Comparison of ENCODE assay signal across 1 cellular context in the genomic region with DNA sequence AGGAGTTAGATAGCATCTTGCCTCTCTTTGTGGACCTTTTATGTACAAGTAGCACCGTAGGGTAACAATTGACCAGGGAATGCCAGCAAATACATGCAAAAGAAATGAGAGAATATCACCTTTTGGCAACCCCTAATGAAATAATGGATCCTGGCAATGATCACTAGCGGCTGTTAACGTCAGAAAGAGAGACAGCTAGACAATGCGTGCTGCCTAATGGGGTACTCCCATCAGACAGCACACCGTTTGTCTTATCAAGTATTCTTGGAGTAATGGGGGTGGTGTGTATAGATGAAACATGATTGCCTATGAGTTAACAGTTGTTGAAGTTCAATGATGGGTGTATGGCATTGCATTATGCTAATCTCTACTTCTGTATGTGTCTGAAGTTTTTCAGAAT.
TF ChIP-seq lines count a peak whose summit lies in the region.

No MANE protein-coding gene starts in this region.

TF ChIP-seq in A549, 52 proteins besides CTCF, POLR2A, EP300 and RAD21 (continued from another document):
- TF ChIP-seq CBX8 (IDR thresholded peaks at IDR 0.05) (no peak), ZFP36 (IDR thresholded peaks at IDR 0.05; ENCODE audit: borderline replicate concordance, partially characterized antibody) (no peak), TFCP2L1 (CRISPR knock-in tag; IDR thresholded peaks at IDR 0.05) (no peak), HOXB13 (CRISPR knock-in tag; IDR thresholded peaks at IDR 0.05; ENCODE audit: low read depth) (no peak), RNF2 (IDR thresholded peaks at IDR 0.05; ENCODE audit: borderline replicate concordance, low read depth) (no peak), NPAS2 (CRISPR knock-in tag; IDR thresholded peaks at IDR 0.05; ENCODE audit: borderline replicate concordance) (no peak), PHF8 (IDR thresholded peaks at IDR 0.05; ENCODE audit: borderline replicate concordance, low read depth) (no peak), TP53 (CRISPR knock-in tag; IDR thresholded peaks at IDR 0.05) (no peak), CHD4 (IDR thresholded peaks at IDR 0.05; ENCODE audit: borderline replicate concordance) (no peak), HEYL (CRISPR knock-in tag; IDR thresholded peaks at IDR 0.05) (no peak), CBX2 (IDR thresholded peaks at IDR 0.05; ENCODE audit: borderline replicate concordance, low read depth) (no peak), EHMT2 (IDR thresholded peaks at IDR 0.05; ENCODE audit: low read depth) (no peak), SREBF2 (IDR thresholded peaks at IDR 0.05) (no peak), JUN (IDR thresholded peaks at IDR 0.05) (no peak), ZC3H11A (IDR thresholded peaks at IDR 0.05) (no peak), FOSL2 (IDR thresholded peaks at IDR 0.05) (no peak), FOSL2 (CRISPR knock-in tag; IDR thresholded peaks at IDR 0.05) (no peak)
- TF ChIP-seq, protein P1, sequence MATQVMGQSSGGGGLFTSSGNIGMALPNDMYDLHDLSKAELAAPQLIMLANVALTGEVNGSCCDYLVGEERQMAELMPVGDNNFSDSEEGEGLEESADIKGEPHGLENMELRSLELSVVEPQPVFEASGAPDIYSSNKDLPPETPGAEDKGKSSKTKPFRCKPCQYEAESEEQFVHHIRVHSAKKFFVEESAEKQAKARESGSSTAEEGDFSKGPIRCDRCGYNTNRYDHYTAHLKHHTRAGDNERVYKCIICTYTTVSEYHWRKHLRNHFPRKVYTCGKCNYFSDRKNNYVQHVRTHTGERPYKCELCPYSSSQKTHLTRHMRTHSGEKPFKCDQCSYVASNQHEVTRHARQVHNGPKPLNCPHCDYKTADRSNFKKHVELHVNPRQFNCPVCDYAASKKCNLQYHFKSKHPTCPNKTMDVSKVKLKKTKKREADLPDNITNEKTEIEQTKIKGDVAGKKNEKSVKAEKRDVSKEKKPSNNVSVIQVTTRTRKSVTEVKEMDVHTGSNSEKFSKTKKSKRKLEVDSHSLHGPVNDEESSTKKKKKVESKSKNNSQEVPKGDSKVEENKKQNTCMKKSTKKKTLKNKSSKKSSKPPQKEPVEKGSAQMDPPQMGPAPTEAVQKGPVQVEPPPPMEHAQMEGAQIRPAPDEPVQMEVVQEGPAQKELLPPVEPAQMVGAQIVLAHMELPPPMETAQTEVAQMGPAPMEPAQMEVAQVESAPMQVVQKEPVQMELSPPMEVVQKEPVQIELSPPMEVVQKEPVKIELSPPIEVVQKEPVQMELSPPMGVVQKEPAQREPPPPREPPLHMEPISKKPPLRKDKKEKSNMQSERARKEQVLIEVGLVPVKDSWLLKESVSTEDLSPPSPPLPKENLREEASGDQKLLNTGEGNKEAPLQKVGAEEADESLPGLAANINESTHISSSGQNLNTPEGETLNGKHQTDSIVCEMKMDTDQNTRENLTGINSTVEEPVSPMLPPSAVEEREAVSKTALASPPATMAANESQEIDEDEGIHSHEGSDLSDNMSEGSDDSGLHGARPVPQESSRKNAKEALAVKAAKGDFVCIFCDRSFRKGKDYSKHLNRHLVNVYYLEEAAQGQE (IDR thresholded peaks at IDR 0.05): no peak
- TF ChIP-seq, protein P2, sequence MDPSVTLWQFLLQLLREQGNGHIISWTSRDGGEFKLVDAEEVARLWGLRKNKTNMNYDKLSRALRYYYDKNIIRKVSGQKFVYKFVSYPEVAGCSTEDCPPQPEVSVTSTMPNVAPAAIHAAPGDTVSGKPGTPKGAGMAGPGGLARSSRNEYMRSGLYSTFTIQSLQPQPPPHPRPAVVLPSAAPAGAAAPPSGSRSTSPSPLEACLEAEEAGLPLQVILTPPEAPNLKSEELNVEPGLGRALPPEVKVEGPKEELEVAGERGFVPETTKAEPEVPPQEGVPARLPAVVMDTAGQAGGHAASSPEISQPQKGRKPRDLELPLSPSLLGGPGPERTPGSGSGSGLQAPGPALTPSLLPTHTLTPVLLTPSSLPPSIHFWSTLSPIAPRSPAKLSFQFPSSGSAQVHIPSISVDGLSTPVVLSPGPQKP (IDR thresholded peaks at IDR 0.05; ENCODE audit: low read depth, low read length): no peak
